9 cellular contexts compared by ENCODE assay signal in genomic region chr12:95790912-95791849, GRCh38. TPM values are rescaled to one million over a fixed set of nuclear protein-coding genes. Genes with fewer than 3 reads are reported as not detected.
A peak's percentile ranks its signal among the peaks of the same experiment; 100 is the strongest.
DNase-seq lines count a peak whose midpoint lies in the region; ATAC-seq, FAIRE-seq and TF ChIP-seq lines count a peak whose summit lies in the region.
"Had no signal": no experiment of that assay in that cellular context is flagged by ENCODE, and none has a peak within 500 bp of the region (broad histone marks: within the 10 kb centered on the region; RNA-seq: fewer than 3 reads in every experiment).

No MANE protein-coding gene starts in this region.

- peaks cover 19% of the 10 kb centered on the region for H3K79me2 ChIP-seq in endothelial cell of umbilical vein (ENCODE audit: control insufficient read depth, insufficient read depth, low read length)

- no peaks in the 10 kb centered on the region for H3K9me3 ChIP-seq in HAP-1
- H3K9me3 ChIP-seq in endothelial cell of umbilical vein (replicated peaks; ENCODE audit: control insufficient read depth, insufficient read depth, low read length), result no peaks in the 10 kb centered on the region
- no peaks in the 10 kb centered on the region for H3K9me3 ChIP-seq in upper lobe of right lung

- H3K4me2 ChIP-seq in endothelial cell of umbilical vein (ENCODE audit: insufficient read depth, low read length), result peak overlapping the region; percentile 71

- peaks cover 77% of the 10 kb centered on the region for H3K27me3 Mint-ChIP-seq in activated CD4-positive, alpha-beta T cell treated with anti-CD3 and anti-CD28 coated beads, Interleukin-2, amount 10 ng/mL, durations not matched to agents 7 days and 5 days

- H3K4me3 ChIP-seq in HAP-1, result peak overlapping the region; percentile 38
- peak overlapping the region; percentile 12 to 89 (median 47) for H3K4me3 ChIP-seq in endothelial cell of umbilical vein (replicated peaks in 1 of 3; ENCODE audit: insufficient read depth in 1 of 3, low read depth in 1 of 3, low read length in 3 of 3)
- peak overlapping the region; percentile 65 for H3K4me3 ChIP-seq in upper lobe of right lung

- peak; percentile 68 for FAIRE-seq in endothelial cell of umbilical vein (lab: Jason Lieb, UNC)
- FAIRE-seq: endometrium had no signal

- H2AFZ ChIP-seq in endothelial cell of umbilical vein (ENCODE audit: low read depth, low read length), result peak overlapping the region; percentile 77

- peak overlapping the region; percentile 99 for H3K9ac ChIP-seq in endothelial cell of umbilical vein (replicated peaks; ENCODE audit: extremely low read depth, insufficient read depth, low read length)

- H3K27me3 ChIP-seq in HAP-1 (ENCODE audit: low read depth) (no peaks in the 10 kb centered on the region; the same call in 1 of the 2 replicates), endothelial cell of umbilical vein (ENCODE audit: control insufficient read depth in 2 of 2, insufficient read depth in 2 of 2, low read length in 2 of 2) (no peaks in the 10 kb centered on the region), upper lobe of right lung (peaks cover 24% of the 10 kb centered on the region)

- ATAC-seq in upper lobe of right lung, result peak; percentile 62

- H3K27ac ChIP-seq in endothelial cell of umbilical vein (ENCODE audit: insufficient read depth, low read depth, low read length), result peak overlapping the region; percentile 13
- H3K27ac ChIP-seq in upper lobe of right lung, result peak overlapping the region; percentile 77

- no peak for TF ChIP-seq POLR2A in endothelial cell of umbilical vein (IDR thresholded peaks at IDR 0.05; ENCODE audit: low read depth, low read length)

- H3K27ac Mint-ChIP-seq in activated CD4-positive, alpha-beta T cell treated with anti-CD3 and anti-CD28 coated beads, Interleukin-2, amount 10 ng/mL, durations not matched to agents 7 days and 5 days, result no peak overlapping the region

- peaks cover 27% of the 10 kb centered on the region for H3K4me1 ChIP-seq in HAP-1
- peaks cover 34% of the 10 kb centered on the region for H3K4me1 ChIP-seq in endothelial cell of umbilical vein (ENCODE audit: control insufficient read depth, extremely low read depth, insufficient read depth, low read length)
- H3K4me1 ChIP-seq in upper lobe of right lung, result peaks cover 16% of the 10 kb centered on the region

- no peaks in the 10 kb centered on the region for H4K20me1 ChIP-seq in endothelial cell of umbilical vein (replicated peaks; ENCODE audit: control insufficient read depth, extremely low read depth, insufficient read depth, low read length)

- CTCF ChIA-PET in activated CD4-positive, alpha-beta T cell treated with anti-CD3 and anti-CD28 coated beads, Interleukin-2, amount 10 ng/mL, durations not matched to agents 7 days and 5 days (lab: Charles Lee), result interaction anchor here (0.5 to 0.6 kb wide), 2 partner anchors 19 to 478 kb away, joined by 3 read pairs; no protein-coding TSS in a partner anchor
- CTCF ChIA-PET in endothelial cell of umbilical vein (lab: Charles Lee), result interaction anchor here (1.4 kb wide), 1 partner anchor 209 kb away, joined by 6 read pairs; no protein-coding TSS in a partner anchor

- dilution Hi-C loops in endothelial cell of umbilical vein (cut with MboI; ENCODE audit: extremely low pct_ligation_motif_present, low sequenced_read_pairs), result no loop called here

- peak overlapping the region; percentile 66 for H3K4me3 Mint-ChIP-seq in activated CD4-positive, alpha-beta T cell treated with anti-CD3 and anti-CD28 coated beads, Interleukin-2, amount 10 ng/mL, durations not matched to agents 7 days and 5 days

- intact Hi-C loops in endothelial cell of umbilical vein (cut with micrococcal nuclease) (loop anchor here (1.0 kb wide), 2 partner anchors 156 to 168 kb away; no protein-coding TSS in a partner anchor), upper lobe of right lung (cut with DNase I) (no loop called here)

- no peaks in the 10 kb centered on the region for H3K36me3 Mint-ChIP-seq in activated CD4-positive, alpha-beta T cell treated with anti-CD3 and anti-CD28 coated beads, Interleukin-2, amount 10 ng/mL, durations not matched to agents 7 days and 5 days (ENCODE audit: low read depth)

- POLR2A ChIA-PET in activated CD4-positive, alpha-beta T cell treated with anti-CD3 and anti-CD28 coated beads, Interleukin-2, amount 10 ng/mL, durations not matched to agents 7 days and 5 days (lab: Charles Lee), result no interaction called here
- POLR2A ChIA-PET in endothelial cell of umbilical vein (lab: Charles Lee), result no interaction called here

- no peaks in the 10 kb centered on the region for H3K36me3 ChIP-seq in HAP-1 (replicated peaks)
- peaks cover 6 to 9% of the 10 kb centered on the region in 2 experiments for H3K36me3 ChIP-seq in endothelial cell of umbilical vein (ENCODE audit: control insufficient read depth in 2 of 2, extremely low read depth in 1 of 2, insufficient read depth in 2 of 2, low read length in 2 of 2)
- H3K36me3 ChIP-seq in upper lobe of right lung, result no peaks in the 10 kb centered on the region

- BruUV-seq in endothelial cell of umbilical vein (replicated peaks; lab: Mats Ljungman, UMichigan), result TSS peak; percentile 5

- H3K9me3 Mint-ChIP-seq in activated CD4-positive, alpha-beta T cell treated with anti-CD3 and anti-CD28 coated beads, Interleukin-2, amount 10 ng/mL, durations not matched to agents 7 days and 5 days, result no peaks in the 10 kb centered on the region

- TF ChIP-seq CTCF in endothelial cell of umbilical vein (IDR thresholded peaks at IDR 0.05; ENCODE audit: extremely low read depth in 1 of 2, insufficient read depth in 1 of 2, low read depth in 1 of 2, low read length in 2 of 2), result no peak
- no peak for TF ChIP-seq CTCF in upper lobe of right lung (IDR thresholded peaks at IDR 0.05)

- in situ Hi-C loops in ACHN (cut with HindIII; ENCODE audit: low pct_ligation_motif_present, low pct_unique_long_range_greater_than_20kb, low sequenced_read_pairs) (no loop called here), HAP-1 (cut with MboI; ENCODE audit: low sequenced_read_pairs) (no loop called here)

- DNase-seq in ACHN (peak; percentile 57), HAP-1 (ENCODE audit: low spot score in 2 of 2) (peak; percentile 60 to 61), endothelial cell of umbilical vein (ENCODE audit: low read depth, low spot score) (peak; percentile 46), myocyte (ENCODE audit: low read depth) (peak; percentile 26), upper lobe of right lung (peak; percentile 82), globus pallidus (ENCODE audit: low spot score) (no peak), mucosa of gallbladder (ENCODE audit: low spot score) (no peak)
- no peak for DNase-seq in activated CD4-positive, alpha-beta T cell treated with anti-CD3 and anti-CD28 coated beads, Interleukin-2, amount 10 ng/mL, durations not matched to agents 7 days and 5 days

- no peaks in the 10 kb centered on the region for H3K9me1 ChIP-seq in endothelial cell of umbilical vein (replicated peaks; ENCODE audit: control insufficient read depth, extremely low read depth, insufficient read depth, low read length)

- peaks cover 11% of the 10 kb centered on the region for H3K4me1 Mint-ChIP-seq in activated CD4-positive, alpha-beta T cell treated with anti-CD3 and anti-CD28 coated beads, Interleukin-2, amount 10 ng/mL, durations not matched to agents 7 days and 5 days

TF ChIP-seq in endothelial cell of umbilical vein, 7 proteins besides CTCF, POLR2A, EP300 and RAD21:
- no peak for TF ChIP-seq EZH2 (IDR thresholded peaks at IDR 0.05; ENCODE audit: borderline replicate concordance, low read depth, low read length, severe bottlenecking)
- no peak for TF ChIP-seq JUN (IDR thresholded peaks at IDR 0.05; ENCODE audit: borderline replicate concordance, insufficient read depth, insufficient read length, low read depth)
- TF ChIP-seq MAX (IDR thresholded peaks at IDR 0.05; ENCODE audit: insufficient read depth, insufficient read length), result no peak
- no peak for TF ChIP-seq GATA2 (IDR thresholded peaks at IDR 0.05; ENCODE audit: insufficient read depth, insufficient read length, low read depth, low read length)
- no peak for TF ChIP-seq FOS (IDR thresholded peaks at IDR 0.05; ENCODE audit: borderline replicate concordance, insufficient read depth, low read length)
- TF ChIP-seq POLR2AphosphoS5 (IDR thresholded peaks at IDR 0.05; ENCODE audit: insufficient read depth, low read depth, low read length), result no peak
- TF ChIP-seq MYC (IDR thresholded peaks at IDR 0.05; ENCODE audit: low read depth, low read length), result no peak

RNA-seq across cellular contexts. Expression of gene NTN4, which starts 0.6 kb away (rescaled TPM):
- total RNA-seq in activated CD4-positive, alpha-beta T cell treated with anti-CD3 and anti-CD28 coated beads, Interleukin-2, amount 10 ng/mL, durations not matched to agents 7 days and 5 days, result under 1 TPM; 0.17 to 0.40 TPM
- total RNA-seq in endothelial cell of umbilical vein (105 and 120 TPM in 2 replicates), myocyte (19.8 and 33.2 TPM in 2 replicates), upper lobe of right lung (136 TPM), mucosa of gallbladder (35.1 TPM)
- 317 and 352 TPM in 2 replicates for polyA plus RNA-seq in endothelial cell of umbilical vein
- polyA plus RNA-seq in endothelial cell of umbilical vein (2011; cell fraction: cytosol; rRNA removed), result 209 and 219 TPM in 2 replicates
- 152 and 199 TPM in 2 replicates for polyA plus RNA-seq in endothelial cell of umbilical vein (2011; cell fraction: nucleus; rRNA removed)
- polyA plus RNA-seq in endothelial cell of umbilical vein (2012), result 251 and 280 TPM in 2 replicates
- 890 and 1,000 TPM in 2 replicates for polyA minus RNA-seq in endothelial cell of umbilical vein
- polyA minus RNA-seq in endothelial cell of umbilical vein (2011; cell fraction: cytosol; rRNA and poly(A)+ RNA removed), result 6.9 TPM
- polyA minus RNA-seq in endothelial cell of umbilical vein (2011; cell fraction: nucleus; rRNA and poly(A)+ RNA removed), result 255 and 325 TPM in 2 replicates
- 16.4 TPM for polyA plus RNA-seq in myocyte (2012)

Comparison
In these comparisons a context has a peak if more than half of its experiments do, and no peak if none do; other contexts are left out.
1. DNase-seq: peak in ACHN (single experiment), HAP-1 (2 of 2), endothelial cell of umbilical vein (single experiment), myocyte (single experiment) and upper lobe of right lung (single experiment); none in activated CD4-positive, alpha-beta T cell treated with anti-CD3 and anti-CD28 coated beads, Interleukin-2, amount 10 ng/mL, durations not matched to agents 7 days and 5 days (single experiment), globus pallidus (single experiment) and mucosa of gallbladder (single experiment).
2. RNA of gene NTN4, which starts 0.6 kb away (total RNA-seq): 136 TPM in upper lobe of right lung (single experiment), 105 to 120 TPM in endothelial cell of umbilical vein, 35.1 TPM in mucosa of gallbladder (single experiment) and 19.8 to 33.2 TPM in myocyte; 0.17 to 0.40 TPM in activated CD4-positive, alpha-beta T cell treated with anti-CD3 and anti-CD28 coated beads, Interleukin-2, amount 10 ng/mL, durations not matched to agents 7 days and 5 days; every median in the first group is over 10 times any median in the second.
3. Peak in every context shown above with its lines, with median percentiles within 50 percentile points of each other: H3K4me3 ChIP-seq.